Comparison of ENCODE assay signal across 7 cellular contexts in genomic region chr11:28108909-28109308, GRCh38. TPM values are rescaled to one million over a fixed set of nuclear protein-coding genes. Genes with fewer than 3 reads are reported as not detected.
DNase-seq lines count a peak whose midpoint lies in the region; ATAC-seq, FAIRE-seq and TF ChIP-seq lines count a peak whose summit lies in the region.

No MANE protein-coding gene starts in this region.

- in situ Hi-C loops in gastrocnemius medialis (cut with MboI; ENCODE audit: low sequenced_read_pairs in 4 of 4) = loop anchor here in 1 of 4 donors (25.0 kb wide), 1 partner anchor 597 kb away; the partner anchor contains the start of gene LIN7C

- H3K36me3 ChIP-seq in GM23338 (ENCODE audit: insufficient read depth) (no peaks in the 10 kb centered on the region), SJCRH30 (peaks cover 5% of the 10 kb centered on the region; the same call in 1 of the 2 replicates), esophagus squamous epithelium (peaks cover 0 to 5% (median 1%) of the 10 kb centered on the region in 3 donors), gastrocnemius medialis (no peaks in the 10 kb centered on the region), adrenal gland (replicated peaks in 1 of 2) (no peaks in the 10 kb centered on the region)

- H3K9me2 ChIP-seq in GM23338 (ENCODE audit: insufficient read depth) = no peaks in the 10 kb centered on the region

- H4K20me1 ChIP-seq in GM23338 (replicated peaks; ENCODE audit: insufficient read depth) = no peaks in the 10 kb centered on the region

- no peak for TF ChIP-seq CTCF in GM23338 (conservative IDR thresholded peaks at IDR 0.05; ENCODE audit: low read depth in 2 of 2)
- TF ChIP-seq CTCF in esophagus squamous epithelium (IDR thresholded peaks at IDR 0.05) = no peak
- no peak for TF ChIP-seq CTCF in gastrocnemius medialis (IDR thresholded peaks at IDR 0.05 in 4 of 5, conservative IDR thresholded peaks at IDR 0.05 in 1 of 5)
- TF ChIP-seq CTCF in adrenal gland (IDR thresholded peaks at IDR 0.05) = no peak

- peak overlapping the region; percentile 99 for H3K4me3 Mint-ChIP-seq in GM23338

- H3K79me2 ChIP-seq in GM23338 (replicated peaks; ENCODE audit: insufficient read depth) = peaks cover 75% of the 10 kb centered on the region

- 0 out of 3 replicates have a peak, but pooled peaks cover 1% of the 10 kb centered on the region for H3K36me3 Mint-ChIP-seq in GM23338 (ENCODE audit: low read depth)

- intact Hi-C loops in esophagus squamous epithelium (cut with DNase I) = no loop called here
- intact Hi-C loops in gastrocnemius medialis (cut with DNase I; ENCODE audit: low total_unique reads) = loop anchor here (1.0 to 5.0 kb wide), 2 partner anchors 603 to 892 kb away; partner anchors contain the start of gene LIN7C
- intact Hi-C loops in adrenal gland (cut with DNase I) = no loop called here

- H3K4me3 ChIP-seq in GM23338 (peak overlapping the region; percentile 81), SJCRH30 (peak overlapping the region; percentile 87), esophagus squamous epithelium (peak overlapping the region in 3 of 4 donors; percentile 55 to 69 (median 67)), gastrocnemius medialis (peak overlapping the region; percentile 66 to 89 (median 79)), adrenal gland (peak overlapping the region in 1 of 4 donors; percentile 70)

- peak overlapping the region; percentile 79 for H3K27ac ChIP-seq in GM23338 (ENCODE audit: low read depth)
- peak overlapping the region; percentile 86 for H3K27ac ChIP-seq in SJCRH30
- peak overlapping the region; percentile 72 to 91 (median 87) for H3K27ac ChIP-seq in esophagus squamous epithelium
- peak overlapping the region; percentile 79 to 90 (median 82) for H3K27ac ChIP-seq in gastrocnemius medialis
- H3K27ac ChIP-seq in adrenal gland = no peak overlapping the region

- H3K9me3 ChIP-seq in SJCRH30 (replicated peaks) (no peaks in the 10 kb centered on the region), esophagus squamous epithelium (no peaks in the 10 kb centered on the region), gastrocnemius medialis (no peaks in the 10 kb centered on the region), adrenal gland (replicated peaks in 1 of 3) (no peaks in the 10 kb centered on the region)

- H3K27ac Mint-ChIP-seq in GM23338 = no peak overlapping the region

- peak overlapping the region; percentile 81 for H3K4me2 ChIP-seq in GM23338

- no peak for DNase-seq in GM23338 (ENCODE audit: low spot score)
- no peak for DNase-seq in SJCRH30
- DNase-seq in esophagus squamous epithelium (lab: John Stamatoyannopoulos, UW) = no peak
- no peak for DNase-seq in gastrocnemius medialis
- no peak for DNase-seq in activated effector memory CD4-positive, alpha-beta T cell treated with anti-CD3 and anti-CD28 coated beads, Interleukin-2, amount 50 U/mL, for 16 hours
- DNase-seq in GM19239 (ENCODE audit: insufficient read length, low spot score) = no peak
- no peak for DNase-seq in adrenal gland

- TF ChIP-seq POLR2A in esophagus squamous epithelium (IDR thresholded peaks at IDR 0.05) (no peak), gastrocnemius medialis (IDR thresholded peaks at IDR 0.05) (no peak), adrenal gland (IDR thresholded peaks at IDR 0.05) (no peak)

- 37 to 46% methylated on average over 3 of the region's 3 CpGs for WGBS in esophagus squamous epithelium, 2 donors
- WGBS in adrenal gland, 4 donors = 60 to 69% (median 67%) methylated on average over 3 of the region's 3 CpGs

- no peaks in the 10 kb centered on the region for H3K9me3 Mint-ChIP-seq in GM23338

- peaks cover 5% of the 10 kb centered on the region for H3K4me1 ChIP-seq in GM23338 (ENCODE audit: insufficient read depth)
- peaks cover 9% of the 10 kb centered on the region; the same call in 1 of the 2 replicates for H3K4me1 ChIP-seq in SJCRH30
- H3K4me1 ChIP-seq in esophagus squamous epithelium = peaks cover 0 to 56% (median 14%) of the 10 kb centered on the region in 3 donors
- peaks cover 19 to 34% of the 10 kb centered on the region in 2 donors for H3K4me1 ChIP-seq in gastrocnemius medialis
- H3K4me1 ChIP-seq in adrenal gland (replicated peaks in 1 of 2) = peaks cover 9 to 31% of the 10 kb centered on the region in 2 donors

- H3F3A ChIP-seq in GM23338 (replicated peaks; ENCODE audit: low read depth) = no peaks in the 10 kb centered on the region

- peaks cover 14% of the 10 kb centered on the region for H3K27me3 Mint-ChIP-seq in GM23338 (ENCODE audit: insufficient read depth, low read depth, poor library complexity)

- ATAC-seq in GM23338 (no peak), gastrocnemius medialis (no peak)

- H3K4me1 Mint-ChIP-seq in GM23338 = peaks cover 22% of the 10 kb centered on the region

- H3K27me3 ChIP-seq in GM23338 (ENCODE audit: insufficient read depth) (no peaks in the 10 kb centered on the region), SJCRH30 (no peaks in the 10 kb centered on the region), esophagus squamous epithelium (no peaks in the 10 kb centered on the region), gastrocnemius medialis (no peaks in the 10 kb centered on the region), adrenal gland (no peaks in the 10 kb centered on the region)

- no peak overlapping the region for H2AFZ ChIP-seq in GM23338

- no peak for FAIRE-seq in GM19239 (lab: Jason Lieb, UNC)

RNA-seq across cellular contexts. Expression of gene METTL15, which starts 0.7 kb away (rescaled TPM):
- 13.0 and 19.8 TPM in 2 replicates for total RNA-seq in GM23338 (2014; rRNA removed; shearing (Covaris generic))
- polyA plus RNA-seq in GM23338 (2016; fragmentation: Nextera tagmentation; extraction: Ambion mirVana) (6.2 and 9.0 TPM in 2 replicates), adrenal gland (10 to 100 TPM in 1 of 3 donors, 1 to 10 TPM in 2; 7.4 to 12.9 (median 7.8) TPM)
- 13.9 and 16.0 TPM in 2 replicates for total RNA-seq in SJCRH30 (2014; rRNA removed; shearing (Covaris generic))
- total RNA-seq in esophagus squamous epithelium (10 to 100 TPM in 3 of 4 donors, 1 to 10 TPM in 1; 5.3 to 12.2 (median 11.8) TPM), gastrocnemius medialis (10 to 100 TPM in 1 of 4 donors, 1 to 10 TPM in 3; 4.5 to 15.5 (median 6.7) TPM), adrenal gland (10 to 100 TPM in 7 of 8 donors, 1 to 10 TPM in 1; 9.9 to 45.5 (median 19.0) TPM)

RNA-seq across cellular contexts. Expression of gene KIF18A, which starts 1.0 kb away (rescaled TPM):
- total RNA-seq in GM23338 (2014; rRNA removed; shearing (Covaris generic)) = 25.9 and 26.5 TPM in 2 replicates
- polyA plus RNA-seq in GM23338 (2016; fragmentation: Nextera tagmentation; extraction: Ambion mirVana) (15.2 and 22.2 TPM in 2 replicates), adrenal gland (under 1 TPM in 2 of 3 donors, not detected in 1; 0.13 to 0.53 TPM)
- total RNA-seq in SJCRH30 (2014; rRNA removed; shearing (Covaris generic)) = 34.1 and 45.0 TPM in 2 replicates
- total RNA-seq in esophagus squamous epithelium (1 to 10 TPM; 1.7 to 9.1 (median 3.6) TPM), gastrocnemius medialis (under 1 TPM; 0.10 to 0.41 (median 0.10) TPM), adrenal gland (1 to 10 TPM in 1 of 8 donors, under 1 TPM in 6, not detected in 1; 0.13 to 1.0 (median 0.61) TPM)

Comparison
In these comparisons a context has a peak if more than half of its experiments do, and no peak if none do; other contexts are left out.
1. H3K27ac ChIP-seq: peak in GM23338 (single experiment), SJCRH30 (single experiment), esophagus squamous epithelium (4 of 4) and gastrocnemius medialis (4 of 4); none in adrenal gland (0 of 5).